Comparison of ENCODE assay signal across 21 cellular contexts in the genomic region with DNA sequence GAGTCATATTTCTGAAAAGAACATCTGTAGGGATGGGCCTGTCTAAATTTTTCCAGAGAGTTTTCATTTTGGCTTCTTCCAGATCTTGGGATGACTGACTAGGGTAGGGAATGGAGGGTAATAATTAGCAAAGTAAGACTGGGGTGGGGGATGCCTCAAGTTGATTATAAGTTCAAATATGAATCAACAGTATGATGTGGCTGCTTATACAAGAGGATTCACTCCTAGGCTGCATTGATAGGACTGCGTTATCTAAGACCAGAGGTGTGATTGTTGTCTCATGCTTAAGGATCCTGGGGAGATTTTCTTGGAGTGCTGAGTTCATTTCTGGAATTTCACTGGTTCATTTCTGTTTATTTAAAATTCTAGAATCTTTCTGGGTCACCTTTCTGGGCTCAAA.
"Had no signal": no experiment of that assay in that cellular context is flagged by ENCODE, and none has a peak within 500 bp of the region (broad histone marks: within the 10 kb centered on the region; RNA-seq: fewer than 3 reads in every experiment).

No MANE protein-coding gene starts in this region.

- H3K27ac Mint-ChIP-seq: activated B cell treated with CpG ODN at 0.5 μM for 24 hours; activated CD4-positive, alpha-beta T cell treated with anti-CD3 and anti-CD28 coated beads for 36 hours; activated naive CD4-positive, alpha-beta T cell treated with anti-CD3 and anti-CD28 coated beads, Interleukin-2, amount 50 U/mL, for 72 hours; activated T-cell treated with anti-CD3 and anti-CD28 coated beads, Interleukin-2, amount 50 U/mL, for 24 hours; activated T-helper 17 cell treated with anti-CD3 and anti-CD28 coated beads, Interleukin-2, amount 50 U/mL, for 72 hours; mesothelial cell of epicardium; natural killer cell had no signal

- H3K36me3 ChIP-seq: left lung, ovary, prostate gland, upper lobe of right lung had no signal

- H3K4me1 Mint-ChIP-seq: activated B cell treated with CpG ODN at 0.5 μM for 24 hours; activated CD4-positive, alpha-beta T cell treated with anti-CD3 and anti-CD28 coated beads for 36 hours; activated T-helper 17 cell treated with anti-CD3 and anti-CD28 coated beads, Interleukin-2, amount 50 U/mL, for 72 hours; natural killer cell had no signal

- H3K36me3 Mint-ChIP-seq: activated naive CD4-positive, alpha-beta T cell treated with anti-CD3 and anti-CD28 coated beads, Interleukin-2, amount 50 U/mL, for 72 hours; mesothelial cell of epicardium; natural killer cell had no signal

- H3K9me3 Mint-ChIP-seq: activated B cell treated with CpG ODN at 0.5 μM for 24 hours; activated naive CD4-positive, alpha-beta T cell treated with anti-CD3 and anti-CD28 coated beads, Interleukin-2, amount 50 U/mL, for 72 hours; activated T-cell treated with anti-CD3 and anti-CD28 coated beads, Interleukin-2, amount 50 U/mL, for 24 hours; activated T-helper 17 cell treated with anti-CD3 and anti-CD28 coated beads, Interleukin-2, amount 50 U/mL, for 72 hours; mesothelial cell of epicardium; natural killer cell had no signal

- H3K4me1 ChIP-seq: left lung, prostate gland, upper lobe of right lung had no signal

- H3K4me3 ChIP-seq: left lung, lung, ovary, prostate gland, upper lobe of right lung had no signal

- H3K9me3 ChIP-seq: left lung, prostate gland, upper lobe of right lung had no signal

- H3K27ac ChIP-seq: foreskin keratinocyte, left lung, ovary, prostate gland, upper lobe of right lung had no signal

- DNase-seq: activated B cell treated with CpG ODN at 0.5 μM for 24 hours; activated CD4-positive, alpha-beta T cell treated with anti-CD3 and anti-CD28 coated beads for 36 hours; activated CD4-positive, alpha-beta T cell treated with anti-CD3 and anti-CD28 coated beads, Interleukin-2, amount 50 U/mL, for 4 hours; activated CD8-positive, alpha-beta memory T cell treated with anti-CD3 and anti-CD28 coated beads for 24 hours; activated CD8-positive, alpha-beta memory T cell treated with anti-CD3 and anti-CD28 coated beads, Interleukin-2, amount 50 U/mL, for 4 hours; activated T-cell treated with anti-CD3 and anti-CD28 coated beads, Interleukin-2, amount 50 U/mL, for 24 hours; cerebellar nuclear complex; cortex of kidney; left lung; natural killer cell; ovary; stimulated activated CD4-positive, alpha-beta T cell treated with anti-CD3 and anti-CD28 coated beads, Interleukin-12 subunit alpha, Interleukin-12 subunit beta, amount 100 ng/mL, for 4 hours; stimulated activated CD4-positive, alpha-beta T cell treated with anti-CD3 and anti-CD28 coated beads, Interleukin-4, amount 100 ng/mL, for 4 hours; stimulated activated naive CD8-positive, alpha-beta T cell treated with anti-CD3 and anti-CD28 coated beads, Interleukin-15, Interleukin-2, amounts not matched to agents 100 U/mL and 50 U/mL, for 24 hours; upper lobe of right lung had no signal

- H3K27me3 ChIP-seq: foreskin keratinocyte, ovary, upper lobe of right lung had no signal

- H3K4me3 Mint-ChIP-seq: activated B cell treated with CpG ODN at 0.5 μM for 24 hours; activated CD4-positive, alpha-beta T cell treated with anti-CD3 and anti-CD28 coated beads for 36 hours; activated T-cell treated with anti-CD3 and anti-CD28 coated beads, Interleukin-2, amount 50 U/mL, for 24 hours; activated T-helper 17 cell treated with anti-CD3 and anti-CD28 coated beads, Interleukin-2, amount 50 U/mL, for 72 hours; mesothelial cell of epicardium; natural killer cell had no signal
